In the genomic region with DNA sequence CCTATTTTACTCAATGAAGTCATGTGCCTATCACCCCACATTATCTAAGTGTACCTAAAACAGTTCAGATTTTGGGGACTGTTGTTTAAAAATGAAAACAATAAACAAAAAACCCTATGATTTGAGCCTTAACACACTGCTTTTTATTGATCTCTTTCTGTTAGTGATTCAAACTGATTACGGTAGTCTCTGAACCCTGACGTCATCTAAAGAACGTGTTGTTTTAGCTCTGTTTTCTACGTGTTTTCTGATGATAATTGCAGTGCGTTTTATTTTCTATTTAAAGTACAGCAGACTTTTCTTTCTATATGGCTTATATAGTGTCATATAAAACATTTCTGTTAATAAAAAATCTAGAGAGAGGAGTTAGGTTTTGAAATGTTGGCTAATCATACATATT, we compare ENCODE assay signal across 1 cellular context.
TF ChIP-seq lines count a peak whose summit lies in the region.

No MANE protein-coding gene starts in this region.

TF ChIP-seq in HepG2, 621 proteins besides CTCF, POLR2A, EP300 and RAD21 (continued from another document):
- TF ChIP-seq, protein P1, sequence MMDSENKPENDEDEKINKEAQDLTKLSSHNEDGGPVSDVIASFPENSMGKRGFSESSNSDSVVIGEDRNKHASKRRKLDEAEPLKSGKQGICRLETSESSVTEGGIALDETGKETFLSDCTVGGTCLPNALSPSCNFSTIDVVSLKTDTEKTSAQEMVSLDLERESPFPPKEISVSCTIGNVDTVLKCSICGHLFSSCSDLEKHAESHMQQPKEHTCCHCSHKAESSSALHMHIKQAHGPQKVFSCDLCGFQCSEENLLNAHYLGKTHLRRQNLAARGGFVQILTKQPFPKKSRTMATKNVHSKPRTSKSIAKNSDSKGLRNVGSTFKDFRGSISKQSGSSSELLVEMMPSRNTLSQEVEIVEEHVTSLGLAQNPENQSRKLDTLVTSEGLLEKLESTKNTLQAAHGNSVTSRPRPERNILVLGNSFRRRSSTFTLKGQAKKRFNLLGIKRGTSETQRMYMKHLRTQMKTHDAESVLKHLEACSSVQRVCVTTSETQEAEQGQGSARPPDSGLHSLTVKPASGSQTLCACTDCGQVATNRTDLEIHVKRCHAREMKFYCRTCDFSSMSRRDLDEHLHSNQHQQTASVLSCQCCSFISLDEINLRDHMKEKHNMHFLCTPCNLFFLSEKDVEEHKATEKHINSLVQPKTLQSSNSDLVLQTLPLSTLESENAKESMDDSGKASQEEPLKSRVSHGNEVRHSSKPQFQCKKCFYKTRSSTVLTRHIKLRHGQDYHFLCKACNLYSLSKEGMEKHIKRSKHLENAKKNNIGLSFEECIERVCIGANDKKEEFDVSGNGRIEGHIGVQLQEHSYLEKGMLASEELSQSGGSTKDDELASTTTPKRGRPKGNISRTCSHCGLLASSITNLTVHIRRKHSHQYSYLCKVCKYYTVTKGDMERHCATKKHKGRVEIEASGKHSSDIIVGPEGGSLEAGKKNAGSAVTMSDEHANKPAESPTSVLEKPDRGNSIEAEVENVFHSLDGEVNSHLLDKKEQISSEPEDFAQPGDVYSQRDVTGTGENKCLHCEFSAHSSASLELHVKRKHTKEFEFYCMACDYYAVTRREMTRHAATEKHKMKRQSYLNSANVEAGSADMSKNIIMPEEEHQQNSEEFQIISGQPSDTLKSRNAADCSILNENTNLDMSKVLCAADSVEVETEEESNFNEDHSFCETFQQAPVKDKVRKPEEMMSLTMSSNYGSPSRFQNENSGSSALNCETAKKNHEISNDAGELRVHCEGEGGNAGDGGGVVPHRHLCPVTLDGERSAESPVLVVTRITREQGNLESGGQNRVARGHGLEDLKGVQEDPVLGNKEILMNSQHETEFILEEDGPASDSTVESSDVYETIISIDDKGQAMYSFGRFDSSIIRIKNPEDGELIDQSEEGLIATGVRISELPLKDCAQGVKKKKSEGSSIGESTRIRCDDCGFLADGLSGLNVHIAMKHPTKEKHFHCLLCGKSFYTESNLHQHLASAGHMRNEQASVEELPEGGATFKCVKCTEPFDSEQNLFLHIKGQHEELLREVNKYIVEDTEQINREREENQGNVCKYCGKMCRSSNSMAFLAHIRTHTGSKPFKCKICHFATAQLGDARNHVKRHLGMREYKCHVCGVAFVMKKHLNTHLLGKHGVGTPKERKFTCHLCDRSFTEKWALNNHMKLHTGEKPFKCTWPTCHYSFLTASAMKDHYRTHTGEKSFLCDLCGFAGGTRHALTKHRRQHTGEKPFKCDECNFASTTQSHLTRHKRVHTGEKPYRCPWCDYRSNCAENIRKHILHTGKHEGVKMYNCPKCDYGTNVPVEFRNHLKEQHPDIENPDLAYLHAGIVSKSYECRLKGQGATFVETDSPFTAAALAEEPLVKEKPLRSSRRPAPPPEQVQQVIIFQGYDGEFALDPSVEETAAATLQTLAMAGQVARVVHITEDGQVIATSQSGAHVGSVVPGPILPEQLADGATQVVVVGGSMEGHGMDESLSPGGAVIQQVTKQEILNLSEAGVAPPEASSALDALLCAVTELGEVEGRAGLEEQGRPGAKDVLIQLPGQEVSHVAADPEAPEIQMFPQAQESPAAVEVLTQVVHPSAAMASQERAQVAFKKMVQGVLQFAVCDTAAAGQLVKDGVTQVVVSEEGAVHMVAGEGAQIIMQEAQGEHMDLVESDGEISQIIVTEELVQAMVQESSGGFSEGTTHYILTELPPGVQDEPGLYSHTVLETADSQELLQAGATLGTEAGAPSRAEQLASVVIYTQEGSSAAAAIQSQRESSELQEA (CRISPR knock-in tag; IDR thresholded peaks at IDR 0.05; ENCODE audit: not compliant biosample characterization), result no peak
- TF ChIP-seq KLF9 (CRISPR knock-in tag; IDR thresholded peaks at IDR 0.05; ENCODE audit: low read depth) (no peak), U2AF2 (IDR thresholded peaks at IDR 0.05; ENCODE audit: low read depth, low read length) (no peak), NCOA5 (CRISPR knock-in tag; IDR thresholded peaks at IDR 0.05) (no peak), SIX1 (CRISPR knock-in tag; IDR thresholded peaks at IDR 0.05; ENCODE audit: borderline replicate concordance) (no peak), MTA1 (CRISPR knock-in tag; IDR thresholded peaks at IDR 0.05; ENCODE audit: borderline replicate concordance) (no peak), ZIK1 (CRISPR knock-in tag; IDR thresholded peaks at IDR 0.05; ENCODE audit: borderline replicate concordance, low read depth) (no peak), ATF7 (IDR thresholded peaks at IDR 0.05) (peak; percentile 93), ATF7 (CRISPR knock-in tag; IDR thresholded peaks at IDR 0.05) (no peak), CREB1 (IDR thresholded peaks at IDR 0.05) (peak; percentile 85), CREB1 (CRISPR knock-in tag; IDR thresholded peaks at IDR 0.05) (no peak), ADNP (CRISPR knock-in tag; IDR thresholded peaks at IDR 0.05) (no peak), ZNF883 (CRISPR knock-in tag; IDR thresholded peaks at IDR 0.05; ENCODE audit: not compliant biosample characterization) (no peak), ELF1 (CRISPR knock-in tag; IDR thresholded peaks at IDR 0.05) (no peak), RARG (CRISPR knock-in tag; IDR thresholded peaks at IDR 0.05; ENCODE audit: low read depth) (no peak), ZNF558 (CRISPR knock-in tag; IDR thresholded peaks at IDR 0.05; ENCODE audit: borderline replicate concordance) (no peak), TP53 (CRISPR knock-in tag; conservative IDR thresholded peaks at IDR 0.05) (no peak), MAFK (conservative IDR thresholded peaks at IDR 0.05 in 1 of 2, IDR thresholded peaks at IDR 0.05 in 1 of 2; ENCODE audit: low read length in 2 of 2) (no peak)
- TF ChIP-seq, protein P2, sequence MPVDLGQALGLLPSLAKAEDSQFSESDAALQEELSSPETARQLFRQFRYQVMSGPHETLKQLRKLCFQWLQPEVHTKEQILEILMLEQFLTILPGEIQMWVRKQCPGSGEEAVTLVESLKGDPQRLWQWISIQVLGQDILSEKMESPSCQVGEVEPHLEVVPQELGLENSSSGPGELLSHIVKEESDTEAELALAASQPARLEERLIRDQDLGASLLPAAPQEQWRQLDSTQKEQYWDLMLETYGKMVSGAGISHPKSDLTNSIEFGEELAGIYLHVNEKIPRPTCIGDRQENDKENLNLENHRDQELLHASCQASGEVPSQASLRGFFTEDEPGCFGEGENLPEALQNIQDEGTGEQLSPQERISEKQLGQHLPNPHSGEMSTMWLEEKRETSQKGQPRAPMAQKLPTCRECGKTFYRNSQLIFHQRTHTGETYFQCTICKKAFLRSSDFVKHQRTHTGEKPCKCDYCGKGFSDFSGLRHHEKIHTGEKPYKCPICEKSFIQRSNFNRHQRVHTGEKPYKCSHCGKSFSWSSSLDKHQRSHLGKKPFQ (CRISPR knock-in tag; IDR thresholded peaks at IDR 0.05; ENCODE audit: insufficient replicate concordance), result no peak
TF ChIP-seq in HepG2: peak in this region for 2.
